In the genomic region with DNA sequence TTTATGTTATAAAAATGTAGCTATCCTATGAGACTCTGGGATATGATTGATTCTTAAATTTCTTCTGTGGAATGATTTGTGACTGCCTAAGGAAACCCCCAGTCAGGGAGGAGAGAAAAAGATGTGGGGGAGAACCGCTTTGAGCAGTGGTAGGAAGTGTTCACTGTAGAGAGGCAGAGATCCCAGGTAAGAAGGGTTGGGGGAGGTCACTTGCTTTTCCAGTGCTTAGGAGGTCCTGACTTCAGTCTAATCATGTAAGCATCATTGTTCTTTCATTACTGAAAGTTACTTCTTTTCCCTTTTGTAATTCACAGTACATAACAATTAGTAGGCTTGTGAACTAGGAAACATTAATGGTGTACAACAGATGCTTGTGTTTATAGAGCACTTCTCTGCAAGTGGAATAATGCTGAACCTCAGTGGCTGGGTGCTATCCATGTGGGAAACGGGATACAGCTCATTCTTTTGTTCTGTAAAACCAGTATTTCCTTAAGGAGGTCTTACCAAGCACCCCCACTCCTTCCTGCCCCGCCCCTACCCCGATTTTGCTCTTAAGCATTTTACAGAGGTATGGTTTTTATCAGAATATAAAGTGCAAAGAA, we compare ENCODE assay signal across 2 cellular contexts.
TF ChIP-seq lines count a peak whose summit lies in the region.

No MANE protein-coding gene starts in this region.

TF ChIP-seq in IMR-90, 13 proteins besides CTCF, POLR2A, EP300 and RAD21:
- TF ChIP-seq, protein P1, sequence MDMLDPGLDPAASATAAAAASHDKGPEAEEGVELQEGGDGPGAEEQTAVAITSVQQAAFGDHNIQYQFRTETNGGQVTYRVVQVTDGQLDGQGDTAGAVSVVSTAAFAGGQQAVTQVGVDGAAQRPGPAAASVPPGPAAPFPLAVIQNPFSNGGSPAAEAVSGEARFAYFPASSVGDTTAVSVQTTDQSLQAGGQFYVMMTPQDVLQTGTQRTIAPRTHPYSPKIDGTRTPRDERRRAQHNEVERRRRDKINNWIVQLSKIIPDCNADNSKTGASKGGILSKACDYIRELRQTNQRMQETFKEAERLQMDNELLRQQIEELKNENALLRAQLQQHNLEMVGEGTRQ (IDR thresholded peaks at IDR 0.05; ENCODE audit: low read depth, low read length) = no peak
- TF ChIP-seq RCOR1 (IDR thresholded peaks at IDR 0.05; ENCODE audit: insufficient replicate concordance, low read length) = no peak
- no peak for TF ChIP-seq RFX5 (IDR thresholded peaks at IDR 0.05; ENCODE audit: low read depth, low read length)
- TF ChIP-seq, protein P2, sequence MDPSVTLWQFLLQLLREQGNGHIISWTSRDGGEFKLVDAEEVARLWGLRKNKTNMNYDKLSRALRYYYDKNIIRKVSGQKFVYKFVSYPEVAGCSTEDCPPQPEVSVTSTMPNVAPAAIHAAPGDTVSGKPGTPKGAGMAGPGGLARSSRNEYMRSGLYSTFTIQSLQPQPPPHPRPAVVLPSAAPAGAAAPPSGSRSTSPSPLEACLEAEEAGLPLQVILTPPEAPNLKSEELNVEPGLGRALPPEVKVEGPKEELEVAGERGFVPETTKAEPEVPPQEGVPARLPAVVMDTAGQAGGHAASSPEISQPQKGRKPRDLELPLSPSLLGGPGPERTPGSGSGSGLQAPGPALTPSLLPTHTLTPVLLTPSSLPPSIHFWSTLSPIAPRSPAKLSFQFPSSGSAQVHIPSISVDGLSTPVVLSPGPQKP (IDR thresholded peaks at IDR 0.05; ENCODE audit: borderline replicate concordance, low read depth, low read length) = no peak
- no peak for TF ChIP-seq MAZ (IDR thresholded peaks at IDR 0.05; ENCODE audit: borderline replicate concordance, low read depth, low read length)
- no peak for TF ChIP-seq CHD1 (IDR thresholded peaks at IDR 0.05; ENCODE audit: low read depth, low read length)
- no peak for TF ChIP-seq BHLHE40 (IDR thresholded peaks at IDR 0.05; ENCODE audit: low read depth, low read length)
- no peak for TF ChIP-seq NFE2L2 (IDR thresholded peaks at IDR 0.05; ENCODE audit: low read depth, low read length)
- TF ChIP-seq MAFK (IDR thresholded peaks at IDR 0.05; ENCODE audit: low read depth, low read length) = no peak
- TF ChIP-seq FOS (IDR thresholded peaks at IDR 0.05; ENCODE audit: low read depth, low read length) = no peak
- TF ChIP-seq SMC3 (IDR thresholded peaks at IDR 0.05; ENCODE audit: low read depth, low read length) = no peak
- no peak for TF ChIP-seq CEBPB (IDR thresholded peaks at IDR 0.05; ENCODE audit: low read depth, low read length)
- TF ChIP-seq MXI1 (IDR thresholded peaks at IDR 0.05; ENCODE audit: borderline replicate concordance, low read depth, low read length) = no peak

TF ChIP-seq in K562, 482 proteins besides CTCF, POLR2A, EP300 and RAD21:
- TF ChIP-seq FOXA1 (IDR thresholded peaks at IDR 0.05; ENCODE audit: borderline replicate concordance) = no peak
- 0 out of 2 replicates have a peak, but pooled peaks have one; percentile 10 for TF ChIP-seq EP400 (IDR thresholded peaks at IDR 0.05)
